ENCODE assay signal across 8 cellular contexts in genomic region chr12:119668315-119668651, GRCh38. TPM values are rescaled to one million over a fixed set of nuclear protein-coding genes. Genes with fewer than 3 reads are reported as not detected.
DNase-seq lines count a peak whose midpoint lies in the region; ATAC-seq and TF ChIP-seq lines count a peak whose summit lies in the region.

No MANE protein-coding gene starts in this region.

- H3K4me1 ChIP-seq in heart left ventricle: peaks cover 4 to 49% (median 34%) of the 10 kb centered on the region in 12 donors
- H3K4me1 ChIP-seq in iPS-20b (ENCODE audit: insufficient read depth, low read length): no peaks in the 10 kb centered on the region; the same call in 1 of the 2 replicates
- H3K4me1 ChIP-seq in stomach smooth muscle (ENCODE audit: control insufficient read depth, insufficient read depth, low read length): no peaks in the 10 kb centered on the region

- H3K36me3 ChIP-seq in heart left ventricle (peaks cover 0 to 29% (median 23%) of the 10 kb centered on the region in 9 donors), iPS-20b (ENCODE audit: insufficient read depth, low read depth, low read length) (peaks cover 36% of the 10 kb centered on the region), stomach smooth muscle (ENCODE audit: control insufficient read depth in 2 of 2, insufficient read depth in 2 of 2, low read length in 2 of 2) (peaks cover 5 to 17% of the 10 kb centered on the region in 2 donors)

- H3K27ac ChIP-seq in heart left ventricle (peak overlapping the region; percentile 84 to 98 (median 94)), iPS-20b (ENCODE audit: low read length) (no peak overlapping the region), stomach smooth muscle (ENCODE audit: low read length) (peak overlapping the region; percentile 77)

- ATAC-seq in heart left ventricle (peak in 3 of 4 donors; percentile 2 to 19 (median 11)), left cardiac atrium (no peak)
- ATAC-seq in activated T-helper 17 cell treated with anti-CD3 and anti-CD28 coated beads, Interleukin-2, amount 50 U/mL, for 72 hours (replicated peaks): no peak

- H3K9ac ChIP-seq in iPS-20b (ENCODE audit: low read depth, low read length) (peak overlapping the region; percentile 96), stomach smooth muscle (ENCODE audit: low read length in 2 of 2) (peak overlapping the region; percentile 89 to 96)

- TF ChIP-seq CTCF in heart left ventricle (IDR thresholded peaks at IDR 0.05): no peak

- no peaks in the 10 kb centered on the region for H3K27me3 Mint-ChIP-seq in activated T-helper 17 cell treated with anti-CD3 and anti-CD28 coated beads, Interleukin-2, amount 50 U/mL, for 72 hours

- H3K9me3 Mint-ChIP-seq in activated T-helper 17 cell treated with anti-CD3 and anti-CD28 coated beads, Interleukin-2, amount 50 U/mL, for 72 hours: no peaks in the 10 kb centered on the region

- H3K27me3 ChIP-seq in heart left ventricle (no peaks in the 10 kb centered on the region), iPS-20b (ENCODE audit: insufficient read depth, low read length) (no peaks in the 10 kb centered on the region), stomach smooth muscle (ENCODE audit: control insufficient read depth in 1 of 2, insufficient read depth in 2 of 2, low read length in 2 of 2) (no peaks in the 10 kb centered on the region)

- WGBS in heart left ventricle, 4 donors: 2 to 6% (median 4%) methylated on average over 11 to 14 of the region's 14 CpGs

- peak overlapping the region; percentile 87 for H3K4me3 Mint-ChIP-seq in activated T-helper 17 cell treated with anti-CD3 and anti-CD28 coated beads, Interleukin-2, amount 50 U/mL, for 72 hours

- peaks cover 30% of the 10 kb centered on the region for H3K4me1 Mint-ChIP-seq in activated T-helper 17 cell treated with anti-CD3 and anti-CD28 coated beads, Interleukin-2, amount 50 U/mL, for 72 hours

- H3K36me3 Mint-ChIP-seq in activated T-helper 17 cell treated with anti-CD3 and anti-CD28 coated beads, Interleukin-2, amount 50 U/mL, for 72 hours (ENCODE audit: low read depth): peaks cover 50% of the 10 kb centered on the region

- H3K9me3 ChIP-seq in heart left ventricle (no peaks in the 10 kb centered on the region), iPS-20b (ENCODE audit: insufficient read depth, low read depth, low read length) (no peaks in the 10 kb centered on the region), stomach smooth muscle (ENCODE audit: control insufficient read depth in 2 of 2, low read length in 2 of 2) (no peaks in the 10 kb centered on the region)

- H3K4me3 ChIP-seq in heart left ventricle (peak overlapping the region; percentile 74 to 99 (median 96)), iPS-20b (ENCODE audit: low read length) (peak overlapping the region; percentile 94), stomach smooth muscle (ENCODE audit: low read length in 2 of 2) (peak overlapping the region; percentile 87 to 95)

- intact Hi-C loops in heart left ventricle (cut with DNase I): loop anchor here in 4 of 10 donors (5.0 to 10.0 kb wide), 5 partner anchors 49 to 237 kb away; no protein-coding TSS in a partner anchor
- intact Hi-C loops in left cardiac atrium (cut with DNase I): loop anchor here in 1 of 2 donors (10.0 kb wide), 1 partner anchor 117 kb away; no protein-coding TSS in a partner anchor

- TF ChIP-seq POLR2A in heart left ventricle (IDR thresholded peaks at IDR 0.05): no peak

- H3K27ac Mint-ChIP-seq in activated T-helper 17 cell treated with anti-CD3 and anti-CD28 coated beads, Interleukin-2, amount 50 U/mL, for 72 hours: peak overlapping the region; percentile 90

- DNase-seq in heart left ventricle: no peak
- no peak for DNase-seq in left cardiac atrium
- DNase-seq in HCEC 1CT: no peak
- DNase-seq in MV-4-11 (lab: John Stamatoyannopoulos, UW): no peak
- no peak for DNase-seq in COLO668 (lab: John Stamatoyannopoulos, UW; ENCODE audit: unreplicated experiment)

RNA-seq across cellular contexts. Expression of gene PRKAB1, which starts 0.3 kb away (rescaled TPM):
- 10 to 100 TPM in 5 of 9 donors, 1 to 10 TPM in 4; 8.5 to 19.1 (median 10.3) TPM for total RNA-seq in heart left ventricle
- polyA plus RNA-seq in heart left ventricle: 10 to 100 TPM in 1 of 2 donors, 1 to 10 TPM in 1; 6.5 to 14.1 TPM
- total RNA-seq in left cardiac atrium: 10 to 100 TPM; 11.9 to 15.4 TPM
- total RNA-seq in activated T-helper 17 cell treated with anti-CD3 and anti-CD28 coated beads, Interleukin-2, amount 50 U/mL, for 72 hours: 10 to 100 TPM; 26.6 to 28.9 TPM

Comparison
In these comparisons a context has a peak if more than half of its experiments do, and no peak if none do; other contexts are left out.
1. ATAC-seq: peak in heart left ventricle (3 of 4); none in left cardiac atrium (0 of 2) and activated T-helper 17 cell treated with anti-CD3 and anti-CD28 coated beads, Interleukin-2, amount 50 U/mL, for 72 hours (single experiment).
2. Peak in every context shown above with its lines, with median percentiles within 50 percentile points of each other: H3K4me3 ChIP-seq.